In genomic region chr5:113274836-113275414, GRCh38 we compare ENCODE assay signal across 15 cellular contexts.
A peak's percentile ranks its signal among the peaks of the same experiment; 100 is the strongest.
DNase-seq lines count a peak whose midpoint lies in the region; ATAC-seq and TF ChIP-seq lines count a peak whose summit lies in the region.
"Had no signal": no experiment of that assay in that cellular context is flagged by ENCODE, and none has a peak within 500 bp of the region (broad histone marks: within the 10 kb centered on the region; RNA-seq: fewer than 3 reads in every experiment).

No MANE protein-coding gene starts in this region.

- no peaks in the 10 kb centered on the region for H3K9me2 ChIP-seq in GM23248 (ENCODE audit: insufficient read depth)

- WGBS in GM23248 (ENCODE audit: low coverage in 1 of 2, low lambda C conversion rate in 2 of 2, missing lambda C conversion rate in 2 of 2), 2 experiments: 98 to 100% methylated on average over 3 of the region's 3 CpGs

- H3K9me3 Mint-ChIP-seq in nephron progenitor cell: no peaks in the 10 kb centered on the region
- H3K9me3 Mint-ChIP-seq: activated naive CD8-positive, alpha-beta T cell treated with anti-CD3 and anti-CD28 coated beads, Interleukin-2, amount 50 U/mL, for 24 hours had no signal

- H3K4me3 Mint-ChIP-seq in nephron progenitor cell: peak overlapping the region; percentile 16
- H3K4me3 Mint-ChIP-seq: activated naive CD8-positive, alpha-beta T cell treated with anti-CD3 and anti-CD28 coated beads, Interleukin-2, amount 50 U/mL, for 24 hours had no signal

- no peaks in the 10 kb centered on the region for H3K9me3 ChIP-seq in GM23248 (ENCODE audit: low read depth)

- intact Hi-C loops in left ventricle myocardium superior (cut with micrococcal nuclease): no loop called here

- TF ChIP-seq CTCF in nephron progenitor cell (IDR thresholded peaks at IDR 0.05): no peak

- H3K4me1 Mint-ChIP-seq in nephron progenitor cell: peaks cover 50% of the 10 kb centered on the region

- H3K36me3 ChIP-seq in GM23248 (ENCODE audit: low read depth): no peaks in the 10 kb centered on the region

- no peak overlapping the region for H3K9ac ChIP-seq in GM23248

- H3K4me1 ChIP-seq in GM23248 (ENCODE audit: insufficient read depth): peaks cover 17% of the 10 kb centered on the region

- H3K27ac Mint-ChIP-seq in nephron progenitor cell: peak overlapping the region; percentile 80
- H3K27ac Mint-ChIP-seq: activated naive CD8-positive, alpha-beta T cell treated with anti-CD3 and anti-CD28 coated beads, Interleukin-2, amount 50 U/mL, for 24 hours had no signal

- no peak overlapping the region for H3K27ac ChIP-seq in GM23248

- DNase-seq in ELF-1 (ENCODE audit: low read depth, low spot score) (peak; percentile 83), anterior cingulate cortex (lab: John Stamatoyannopoulos, UW) (peak in 46 of 58 donors; percentile 4 to 85 (median 42)), left ventricle myocardium superior (no peak), nephron progenitor cell (peak; percentile 34), epidermal melanocyte (ENCODE audit: insufficient read length, low spot score) (no peak), GM23248 (no peak)
- DNase-seq in central memory CD4-positive, alpha-beta T cell: no peak
- no peak for DNase-seq in effector CD8-positive, alpha-beta T cell (lab: John Stamatoyannopoulos, UW)
- DNase-seq: ACHN; activated CD4-positive, alpha-beta T cell treated with anti-CD3 and anti-CD28 coated beads for 1 hour; activated naive CD8-positive, alpha-beta T cell treated with anti-CD3 and anti-CD28 coated beads, Interleukin-2, amount 50 U/mL, for 24 hours; Calu3; foreskin fibroblast; OCI-M1; T-helper 1 cell had no signal

- H3K36me3 Mint-ChIP-seq in nephron progenitor cell (ENCODE audit: low read depth): no peaks in the 10 kb centered on the region

- H3K4me3 ChIP-seq in GM23248: no peak overlapping the region

- no peaks in the 10 kb centered on the region for H4K20me1 ChIP-seq in GM23248 (ENCODE audit: insufficient read depth)

- no peak overlapping the region for H2AFZ ChIP-seq in GM23248

- no peaks in the 10 kb centered on the region for H3K79me2 ChIP-seq in GM23248 (ENCODE audit: insufficient read depth)

- no peaks in the 10 kb centered on the region for H3K27me3 Mint-ChIP-seq in nephron progenitor cell (ENCODE audit: low read depth, poor library complexity)
- H3K27me3 Mint-ChIP-seq: activated naive CD8-positive, alpha-beta T cell treated with anti-CD3 and anti-CD28 coated beads, Interleukin-2, amount 50 U/mL, for 24 hours had no signal

- in situ Hi-C loops in GM23248 (cut with MboI): no loop called here

- ATAC-seq in left ventricle myocardium superior: peak; percentile 82
- ATAC-seq: activated naive CD8-positive, alpha-beta T cell treated with anti-CD3 and anti-CD28 coated beads, Interleukin-2, amount 50 U/mL, for 24 hours had no signal

- H3K4me2 ChIP-seq in GM23248 (ENCODE audit: unreplicated experiment): no peak overlapping the region

- H3F3A ChIP-seq in GM23248 (ENCODE audit: insufficient read depth): peaks cover 15% of the 10 kb centered on the region; the same call in 1 of the 2 replicates

- H3K27me3 ChIP-seq in GM23248 (replicated peaks; ENCODE audit: insufficient read depth): no peaks in the 10 kb centered on the region

Comparison
In these comparisons a context has a peak if more than half of its experiments do, and no peak if none do; other contexts are left out.
1. DNase-seq: peak in ELF-1 (single experiment), anterior cingulate cortex (46 of 58) and nephron progenitor cell (single experiment); none in left ventricle myocardium superior (single experiment), epidermal melanocyte (single experiment), GM23248 (single experiment), central memory CD4-positive, alpha-beta T cell (single experiment) and effector CD8-positive, alpha-beta T cell (single experiment).